ENCODE assay signal across 1 cellular context in the genomic region with DNA sequence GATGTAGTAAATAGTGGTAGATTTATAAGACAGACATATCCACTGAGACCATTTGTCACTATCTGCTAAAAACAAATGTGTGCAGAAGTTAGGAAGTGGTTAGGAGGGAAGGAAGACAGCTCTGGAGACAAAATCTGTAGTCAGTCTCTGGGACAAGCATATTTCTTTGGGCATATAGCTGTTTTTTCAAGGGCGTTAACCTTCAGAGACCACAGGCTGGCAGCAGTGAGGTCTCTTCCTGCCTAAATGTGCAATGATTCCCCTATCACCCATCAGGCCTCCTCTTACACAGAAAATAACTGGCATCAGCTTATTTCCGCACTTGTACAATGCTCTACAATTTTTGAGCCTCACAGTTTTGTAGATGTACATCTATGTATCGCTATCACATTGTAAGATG.
TF ChIP-seq lines count a peak whose summit lies in the region.

No MANE protein-coding gene starts in this region.

TF ChIP-seq in H1, 55 proteins besides CTCF, POLR2A, EP300 and RAD21:
- TF ChIP-seq SIX5 (IDR thresholded peaks at IDR 0.05; ENCODE audit: low read depth, low read length) (no peak), E2F6 (IDR thresholded peaks at IDR 0.05) (no peak), ASH2L (IDR thresholded peaks at IDR 0.05; ENCODE audit: low read length) (no peak), TAF7 (optimal IDR thresholded peaks at IDR 0.05; ENCODE audit: borderline replicate concordance, low read depth, low read length) (no peak), BACH1 (IDR thresholded peaks at IDR 0.05; ENCODE audit: low read length) (no peak), JUN (IDR thresholded peaks at IDR 0.05; ENCODE audit: low read depth, low read length) (no peak), SP2 (IDR thresholded peaks at IDR 0.05; ENCODE audit: low read length) (no peak), KDM4A (IDR thresholded peaks at IDR 0.05; ENCODE audit: low read depth, low read length, severe bottlenecking) (no peak), CBX5 (IDR thresholded peaks at IDR 0.05; ENCODE audit: low read depth, low read length) (no peak)
TF ChIP-seq in H1: peak in this region for 0.
